Comparison of ENCODE assay signal across 1 cellular context in genomic region chr14:99035712-99036593, GRCh38.
A peak's percentile ranks its signal among the peaks of the same experiment; 100 is the strongest.
TF ChIP-seq lines count a peak whose summit lies in the region.

No MANE protein-coding gene starts in this region.

TF ChIP-seq in SK-N-SH, 30 proteins besides CTCF, POLR2A, EP300 and RAD21 (continued from another document):
- TF ChIP-seq TEAD4 (IDR thresholded peaks at IDR 0.05; ENCODE audit: borderline replicate concordance, insufficient read depth) (peak; percentile 87), ZBTB33 (IDR thresholded peaks at IDR 0.05; ENCODE audit: borderline replicate concordance, low read depth) (0 out of 2 replicates have a peak, but pooled peaks have one; percentile 40), JUND (IDR thresholded peaks at IDR 0.05) (peak; percentile 60), MXI1 (IDR thresholded peaks at IDR 0.05; ENCODE audit: low read depth, low read length) (no peak), CHD2 (IDR thresholded peaks at IDR 0.05; ENCODE audit: low read length, partially characterized antibody) (no peak), FOXJ3 (CRISPR knock-in tag; IDR thresholded peaks at IDR 0.05) (no peak), IRF3 (IDR thresholded peaks at IDR 0.05; ENCODE audit: low read depth, low read length) (no peak), SMC3 (IDR thresholded peaks at IDR 0.05; ENCODE audit: low read depth, low read length) (no peak), SIN3A (IDR thresholded peaks at IDR 0.05; ENCODE audit: borderline replicate concordance, low read depth, low read length) (no peak), EZH2phosphoT487 (IDR thresholded peaks at IDR 0.05; ENCODE audit: borderline replicate concordance, low read depth) (no peak), MEF2A (IDR thresholded peaks at IDR 0.05; ENCODE audit: borderline replicate concordance, low read depth) (no peak)
